In genomic region chr4:152224223-152224622, GRCh38 we compare ENCODE assay signal across 20 cellular contexts.
"Had no signal": no experiment of that assay in that cellular context is flagged by ENCODE, and none has a peak within 500 bp of the region (broad histone marks: within the 10 kb centered on the region; RNA-seq: fewer than 3 reads in every experiment).

No MANE protein-coding gene starts in this region.

- H3K27ac ChIP-seq: coronary artery, foreskin keratinocyte, parathyroid adenoma, sigmoid colon, skin epidermis, testis, tibial nerve had no signal

- H3K27ac Mint-ChIP-seq: effector memory CD8-positive, alpha-beta T cell; stimulated activated naive B cell treated with anti-CD40 and anti-IgM and Interleukin-4, amounts not matched to agents 10 μg/mL and 1 μg/mL and 100 μg/mL, for 72 hours; stimulated activated naive CD8-positive, alpha-beta T cell treated with anti-CD3 and anti-CD28 coated beads, Interleukin-15, amount 100 ng/mL, for 72 hours had no signal

- H3K9me3 Mint-ChIP-seq: effector memory CD8-positive, alpha-beta T cell; stimulated activated naive B cell treated with anti-CD40 and anti-IgM and Interleukin-4, amounts not matched to agents 10 μg/mL and 1 μg/mL and 100 μg/mL, for 72 hours; stimulated activated naive CD8-positive, alpha-beta T cell treated with anti-CD3 and anti-CD28 coated beads, Interleukin-15, amount 100 ng/mL, for 72 hours had no signal

- H3K79me2 ChIP-seq: parathyroid adenoma had no signal

- H3K27me3 ChIP-seq: foreskin keratinocyte, sigmoid colon, testis, tibial nerve had no signal

- H3K36me3 ChIP-seq: sigmoid colon, tibial nerve had no signal

- H3K27me3 Mint-ChIP-seq: naive thymus-derived CD8-positive, alpha-beta T cell; stimulated activated naive B cell treated with anti-CD40 and anti-IgM and Interleukin-4, amounts not matched to agents 10 μg/mL and 1 μg/mL and 100 μg/mL, for 72 hours; stimulated activated naive CD8-positive, alpha-beta T cell treated with anti-CD3 and anti-CD28 coated beads, Interleukin-15, amount 100 ng/mL, for 72 hours had no signal

- H3K9me3 ChIP-seq: mucosa of descending colon, sigmoid colon, testis, tibial nerve had no signal

- H3K9ac ChIP-seq: parathyroid adenoma had no signal

- H3K4me1 Mint-ChIP-seq: stimulated activated naive B cell treated with anti-CD40 and anti-IgM and Interleukin-4, amounts not matched to agents 10 μg/mL and 1 μg/mL and 100 μg/mL, for 72 hours; stimulated activated naive CD8-positive, alpha-beta T cell treated with anti-CD3 and anti-CD28 coated beads, Interleukin-15, amount 100 ng/mL, for 72 hours had no signal

- H3K36me3 Mint-ChIP-seq: stimulated activated naive B cell treated with anti-CD40 and anti-IgM and Interleukin-4, amounts not matched to agents 10 μg/mL and 1 μg/mL and 100 μg/mL, for 72 hours had no signal

- H3K4me3 Mint-ChIP-seq: effector memory CD8-positive, alpha-beta T cell; naive thymus-derived CD8-positive, alpha-beta T cell; stimulated activated naive B cell treated with anti-CD40 and anti-IgM and Interleukin-4, amounts not matched to agents 10 μg/mL and 1 μg/mL and 100 μg/mL, for 72 hours; stimulated activated naive CD8-positive, alpha-beta T cell treated with anti-CD3 and anti-CD28 coated beads, Interleukin-15, amount 100 ng/mL, for 72 hours had no signal

- DNase-seq: central memory CD4-positive, alpha-beta T cell; effector memory CD8-positive, alpha-beta T cell; foreskin keratinocyte; head of caudate nucleus; hippocampal formation; left colon; left ventricle myocardium superior; mucosa of descending colon; naive thymus-derived CD8-positive, alpha-beta T cell; sigmoid colon; stimulated activated CD4-positive, alpha-beta T cell treated with anti-CD3 and anti-CD28 coated beads, Interleukin-2, amount 100 ng/mL, for 24 hours; stimulated activated CD4-positive, alpha-beta T cell treated with anti-CD3 and anti-CD28 coated beads, Interleukin-4, amount 100 ng/mL, for 4 hours; stimulated activated naive B cell treated with anti-CD40 and anti-IgM and Interleukin-4, amounts not matched to agents 10 μg/mL and 1 μg/mL and 100 μg/mL, for 72 hours; stimulated activated naive CD8-positive, alpha-beta T cell treated with anti-CD3 and anti-CD28 coated beads, Interleukin-15, amount 100 ng/mL, for 72 hours; testis had no signal

- H3K4me1 ChIP-seq: foreskin keratinocyte, parathyroid adenoma, sigmoid colon, testis, tibial nerve had no signal

- ATAC-seq: effector memory CD8-positive, alpha-beta T cell; foreskin keratinocyte; left colon; left ventricle myocardium superior; mucosa of descending colon; naive thymus-derived CD8-positive, alpha-beta T cell; stimulated activated naive B cell treated with anti-CD40 and anti-IgM and Interleukin-4, amounts not matched to agents 10 μg/mL and 1 μg/mL and 100 μg/mL, for 72 hours; stimulated activated naive CD8-positive, alpha-beta T cell treated with anti-CD3 and anti-CD28 coated beads, Interleukin-15, amount 100 ng/mL, for 72 hours had no signal

- H2AFZ ChIP-seq: parathyroid adenoma had no signal

- H3K4me3 ChIP-seq: coronary artery, lung, mucosa of descending colon, sigmoid colon, skin epidermis, testis, tibial nerve had no signal
